Comparison of ENCODE assay signal across 1 cellular context in the genomic region with DNA sequence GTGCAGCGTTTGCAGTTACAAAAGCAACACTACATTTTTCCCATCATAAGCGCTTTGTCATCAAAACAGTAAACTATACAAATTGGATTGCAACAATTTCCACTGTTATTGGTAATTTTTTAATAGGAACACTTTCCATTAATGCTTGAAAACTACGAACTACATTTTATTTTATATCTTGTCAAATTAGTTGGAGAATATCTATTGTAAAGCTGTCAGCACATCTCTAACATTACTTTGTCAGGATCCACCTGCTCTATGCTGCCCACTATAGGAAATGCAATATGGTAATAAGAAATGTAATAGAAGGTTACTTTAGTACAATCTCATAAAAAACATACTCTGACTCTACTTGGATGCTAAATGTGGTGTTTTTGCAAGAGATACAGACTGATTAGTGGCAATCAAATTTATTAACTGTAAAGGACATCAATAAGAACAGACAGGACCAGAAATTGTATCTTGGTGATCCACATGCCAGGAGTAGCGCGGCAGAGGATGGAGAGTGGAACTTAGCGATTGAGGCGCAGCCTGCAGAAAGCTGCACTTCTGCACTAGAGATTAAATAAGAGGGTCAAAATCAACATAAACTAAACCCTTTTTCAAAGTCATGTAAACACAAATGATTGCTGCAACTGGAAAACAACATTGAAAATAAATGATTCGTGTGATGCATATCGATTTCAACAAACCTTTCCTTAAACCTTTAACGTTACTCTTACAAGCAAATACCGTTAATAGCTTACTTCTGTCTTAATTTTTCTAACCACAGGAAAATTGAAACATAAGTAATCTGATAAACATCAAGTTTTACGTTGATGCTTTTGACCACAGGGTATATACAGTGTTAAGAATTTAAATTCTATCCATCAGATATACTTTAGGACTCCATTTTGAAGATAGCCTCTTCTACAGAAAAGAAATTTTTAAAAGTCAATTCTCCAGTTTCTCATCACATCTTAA.
TF ChIP-seq lines count a peak whose summit lies in the region.

No MANE protein-coding gene starts in this region.

TF ChIP-seq in HCT116, 20 proteins besides CTCF, POLR2A, EP300 and RAD21 (continued from another document):
- TF ChIP-seq, protein P1, sequence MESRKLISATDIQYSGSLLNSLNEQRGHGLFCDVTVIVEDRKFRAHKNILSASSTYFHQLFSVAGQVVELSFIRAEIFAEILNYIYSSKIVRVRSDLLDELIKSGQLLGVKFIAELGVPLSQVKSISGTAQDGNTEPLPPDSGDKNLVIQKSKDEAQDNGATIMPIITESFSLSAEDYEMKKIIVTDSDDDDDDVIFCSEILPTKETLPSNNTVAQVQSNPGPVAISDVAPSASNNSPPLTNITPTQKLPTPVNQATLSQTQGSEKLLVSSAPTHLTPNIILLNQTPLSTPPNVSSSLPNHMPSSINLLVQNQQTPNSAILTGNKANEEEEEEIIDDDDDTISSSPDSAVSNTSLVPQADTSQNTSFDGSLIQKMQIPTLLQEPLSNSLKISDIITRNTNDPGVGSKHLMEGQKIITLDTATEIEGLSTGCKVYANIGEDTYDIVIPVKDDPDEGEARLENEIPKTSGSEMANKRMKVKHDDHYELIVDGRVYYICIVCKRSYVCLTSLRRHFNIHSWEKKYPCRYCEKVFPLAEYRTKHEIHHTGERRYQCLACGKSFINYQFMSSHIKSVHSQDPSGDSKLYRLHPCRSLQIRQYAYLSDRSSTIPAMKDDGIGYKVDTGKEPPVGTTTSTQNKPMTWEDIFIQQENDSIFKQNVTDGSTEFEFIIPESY (IDR thresholded peaks at IDR 0.05; ENCODE audit: extremely low read depth, insufficient replicate concordance, low read length), result no peak
- no peak for TF ChIP-seq ZNF274 (IDR thresholded peaks at IDR 0.05; ENCODE audit: low read depth, low read length)
- TF ChIP-seq EGR1 (IDR thresholded peaks at IDR 0.05; ENCODE audit: low read depth), result no peak
- no peak for TF ChIP-seq CBX3 (IDR thresholded peaks at IDR 0.05; ENCODE audit: low read depth)
- TF ChIP-seq TCF7L2 (IDR thresholded peaks at IDR 0.05; ENCODE audit: borderline replicate concordance, extremely low read depth, insufficient read depth, insufficient read length), result no peak
- no peak for TF ChIP-seq EZH2 (IDR thresholded peaks at IDR 0.05)
